Comparison of ENCODE assay signal across 25 cellular contexts in genomic region chr3:190368871-190369270, GRCh38. TPM values are rescaled to one million over a fixed set of nuclear protein-coding genes. Genes with fewer than 3 reads are reported as not detected.
DNase-seq lines count a peak whose midpoint lies in the region; ATAC-seq, FAIRE-seq and TF ChIP-seq lines count a peak whose summit lies in the region.
"Had no signal": no experiment of that assay in that cellular context is flagged by ENCODE, and none has a peak within 500 bp of the region (broad histone marks: within the 10 kb centered on the region; RNA-seq: fewer than 3 reads in every experiment).

No MANE protein-coding gene starts in this region.

- H3K4me1 Mint-ChIP-seq in stimulated activated memory B cell treated with anti-CD40 and anti-IgM and Interleukin-4, amounts not matched to agents 10 μg/mL and 1 μg/mL and 100 μg/mL, for 72 hours, result no peaks in the 10 kb centered on the region
- H3K4me1 Mint-ChIP-seq in HFFc6 (ENCODE audit: low read depth), result peaks cover 9% of the 10 kb centered on the region

- no peaks in the 10 kb centered on the region for H3K27me3 Mint-ChIP-seq in stimulated activated memory B cell treated with anti-CD40 and anti-IgM and Interleukin-4, amounts not matched to agents 10 μg/mL and 1 μg/mL and 100 μg/mL, for 72 hours
- H3K27me3 Mint-ChIP-seq in HFFc6 (ENCODE audit: insufficient read depth), result no peaks in the 10 kb centered on the region

- no peak for FAIRE-seq in bronchial epithelial cell (lab: Jason Lieb, UNC)
- FAIRE-seq: A204.1 had no signal

- H3K27ac ChIP-seq in prostate gland, result peak overlapping the region; percentile 29 to 46
- H3K27ac ChIP-seq in vagina, result peak overlapping the region; percentile 42
- H3K27ac ChIP-seq: BLaER1 treated with 17β-estradiol and CSF1 and Interleukin-3, amounts not matched to agents 10 nM and 100 nM; GM23248 had no signal

- H3K4me3 ChIP-seq in bronchial epithelial cell (ENCODE audit: low read depth, low read length) (no peak overlapping the region), prostate gland (no peak overlapping the region), vagina (no peak overlapping the region)
- H3K4me3 ChIP-seq: BLaER1 treated with 17β-estradiol and CSF1 and Interleukin-3, amounts not matched to agents 10 nM and 100 nM; GM23248; MG63 had no signal

- H3K9me3 Mint-ChIP-seq in stimulated activated memory B cell treated with anti-CD40 and anti-IgM and Interleukin-4, amounts not matched to agents 10 μg/mL and 1 μg/mL and 100 μg/mL, for 72 hours, result no peaks in the 10 kb centered on the region
- no peaks in the 10 kb centered on the region for H3K9me3 Mint-ChIP-seq in HFFc6
- H3K9me3 Mint-ChIP-seq: CD4-positive, alpha-beta T cell; H9 had no signal

- H3K9me3 ChIP-seq in prostate gland, result no peaks in the 10 kb centered on the region
- H3K9me3 ChIP-seq in vagina, result no peaks in the 10 kb centered on the region
- H3K9me3 ChIP-seq: BLaER1 treated with 17β-estradiol and CSF1 and Interleukin-3, amounts not matched to agents 10 nM and 100 nM; MG63 had no signal

- TF ChIP-seq POLR2A in prostate gland (IDR thresholded peaks at IDR 0.05) (no peak), vagina (IDR thresholded peaks at IDR 0.05) (no peak)

- H3K27ac Mint-ChIP-seq in stimulated activated memory B cell treated with anti-CD40 and anti-IgM and Interleukin-4, amounts not matched to agents 10 μg/mL and 1 μg/mL and 100 μg/mL, for 72 hours, result no peak overlapping the region
- no peak overlapping the region for H3K27ac Mint-ChIP-seq in HFFc6
- H3K27ac Mint-ChIP-seq: CD4-positive, alpha-beta T cell; H9 had no signal

- no peak for TF ChIP-seq CTCF in bronchial epithelial cell (IDR thresholded peaks at IDR 0.05; ENCODE audit: insufficient read depth, low read length, severe bottlenecking)
- TF ChIP-seq CTCF in prostate gland (IDR thresholded peaks at IDR 0.05), result no peak
- TF ChIP-seq CTCF in vagina (IDR thresholded peaks at IDR 0.05), result no peak
- TF ChIP-seq CTCF in HFFc6 (IDR thresholded peaks at IDR 0.05), result no peak

- H3K36me3 ChIP-seq in bronchial epithelial cell (ENCODE audit: control insufficient read depth, insufficient read depth, low read length) (no peaks in the 10 kb centered on the region), prostate gland (no peaks in the 10 kb centered on the region), vagina (no peaks in the 10 kb centered on the region)
- H3K36me3 ChIP-seq: BLaER1 treated with 17β-estradiol and CSF1 and Interleukin-3, amounts not matched to agents 10 nM and 100 nM; MG63 had no signal

- intact Hi-C loops in prostate gland (cut with DNase I), result no loop called here
- intact Hi-C loops in vagina (cut with DNase I), result no loop called here

- no peaks in the 10 kb centered on the region for H3K36me3 Mint-ChIP-seq in stimulated activated memory B cell treated with anti-CD40 and anti-IgM and Interleukin-4, amounts not matched to agents 10 μg/mL and 1 μg/mL and 100 μg/mL, for 72 hours
- no peaks in the 10 kb centered on the region for H3K36me3 Mint-ChIP-seq in HFFc6 (ENCODE audit: low read depth)

- DNase-seq in HT-29 (ENCODE audit: low spot score) (peak; percentile 12), bronchial epithelial cell (ENCODE audit: low read depth) (peak; percentile 65), prostate gland (ENCODE audit: low spot score) (no peak), vagina (ENCODE audit: extremely low spot score in 2 of 2) (no peak), HFFc6 (no peak), AML-193 (lab: John Stamatoyannopoulos, UW) (no peak)
- DNase-seq: CD4-positive, alpha-beta T cell; DMS53; H9; KBM-7; MG63; NCI-H1105 treated with DMSO at 0.1 percent for 48 hours; NCI-H146; NCI-H1930; NCI-H446; NCI-H524 treated with DMSO at 0.1 percent for 48 hours; NCI-H774; Right ventricle myocardium superior had no signal

- H3K4me1 ChIP-seq in prostate gland (replicated peaks) (no peaks in the 10 kb centered on the region), vagina (peaks cover 9% of the 10 kb centered on the region)
- H3K4me1 ChIP-seq: BLaER1 treated with 17β-estradiol and CSF1 and Interleukin-3, amounts not matched to agents 10 nM and 100 nM had no signal

- no peak for ATAC-seq in stimulated activated memory B cell treated with anti-CD40 and anti-IgM and Interleukin-4, amounts not matched to agents 10 μg/mL and 1 μg/mL and 100 μg/mL, for 72 hours

- no peak overlapping the region for H3K4me3 Mint-ChIP-seq in stimulated activated memory B cell treated with anti-CD40 and anti-IgM and Interleukin-4, amounts not matched to agents 10 μg/mL and 1 μg/mL and 100 μg/mL, for 72 hours
- no peak overlapping the region for H3K4me3 Mint-ChIP-seq in HFFc6
- H3K4me3 Mint-ChIP-seq: CD4-positive, alpha-beta T cell; H9 had no signal

- H3K27me3 ChIP-seq in bronchial epithelial cell (ENCODE audit: control insufficient read depth, insufficient read depth, low read length) (no peaks in the 10 kb centered on the region), prostate gland (replicated peaks; ENCODE audit: insufficient read depth) (no peaks in the 10 kb centered on the region), vagina (no peaks in the 10 kb centered on the region)
- H3K27me3 ChIP-seq: BLaER1 treated with 17β-estradiol and CSF1 and Interleukin-3, amounts not matched to agents 10 nM and 100 nM; MG63 had no signal

RNA-seq across cellular contexts. Expression of gene CLDN16, which starts 19.1 kb away (rescaled TPM):
- total RNA-seq in HT-29 (2014; rRNA removed; shearing (Covaris generic)), result not detected in 2 replicates
- total RNA-seq in bronchial epithelial cell, result 0.26 and 0.51 TPM in 2 replicates
- total RNA-seq in prostate gland, result under 1 TPM in 1 of 2 donors, not detected in 1; 0.45 TPM
- 0.49 TPM for total RNA-seq in vagina
- total RNA-seq in HFFc6 (2021; fragmentation: NEBNext Ultra II Directional; extraction: Animal tissue kit (Norgen Biotek cat#: 25700)), result under 1 TPM in 2 of 6 experiments, not detected in 4; 0.05 to 0.07 TPM
- total RNA-seq: CD4-positive, alpha-beta T cell; H9; LHCN-M2; Right ventricle myocardium superior; RPMI7951; SK-MEL-5 had no signal

RNA-seq across cellular contexts. Expression of gene CLDN1, which starts 46.6 kb away (rescaled TPM):
- 11.4 and 14.2 TPM in 2 replicates for total RNA-seq in HT-29 (2014; rRNA removed; shearing (Covaris generic))
- total RNA-seq in bronchial epithelial cell, result 26.6 and 73.2 TPM in 2 replicates
- 10 to 100 TPM in 1 of 2 donors, 1 to 10 TPM in 1; 8.8 to 52.3 TPM for total RNA-seq in prostate gland
- 48.6 TPM for total RNA-seq in vagina
- under 1 TPM; 0.61 to 0.85 (median 0.79) TPM for total RNA-seq in HFFc6 (2021; fragmentation: NEBNext Ultra II Directional; extraction: Animal tissue kit (Norgen Biotek cat#: 25700))
- total RNA-seq: Right ventricle myocardium superior had no signal

Comparison
In these comparisons a context has a peak if more than half of its experiments do, and no peak if none do; other contexts are left out.
1. DNase-seq: peak in HT-29 (single experiment) and bronchial epithelial cell (single experiment); none in prostate gland (single experiment), vagina (0 of 2), HFFc6 (single experiment) and AML-193 (0 of 2).